18 cellular contexts compared by ENCODE assay signal in genomic region chr2:106546376-106546990, GRCh38. TPM values are rescaled to one million over a fixed set of nuclear protein-coding genes. Genes with fewer than 3 reads are reported as not detected.
"Had no signal": no experiment of that assay in that cellular context is flagged by ENCODE, and none has a peak within 500 bp of the region (broad histone marks: within the 10 kb centered on the region; RNA-seq: fewer than 3 reads in every experiment).

No MANE protein-coding gene starts in this region.

- H3K27me3 ChIP-seq: thyroid gland, uterus had no signal

- H3K27ac ChIP-seq: gastrocnemius medialis, heart left ventricle, thyroid gland, uterus had no signal

- H3K4me1 ChIP-seq: thyroid gland, uterus had no signal

- H3K9me3 ChIP-seq: gastrocnemius medialis, heart left ventricle, thyroid gland, uterus had no signal

- H3K36me3 ChIP-seq: gastrocnemius medialis, heart left ventricle, thyroid gland, uterus had no signal

- DNase-seq: activated CD4-positive, alpha-beta memory T cell treated with anti-CD3 and anti-CD28 coated beads, Interleukin-2, amount 10 ng/mL, durations not matched to agents 7 days and 5 days; activated CD4-positive, alpha-beta T cell treated with anti-CD3 and anti-CD28 coated beads for 36 hours; activated effector memory CD4-positive, alpha-beta T cell treated with Interleukin-2 at 50 U/mL for 16 hours; activated naive CD4-positive, alpha-beta T cell treated with anti-CD3 and anti-CD28 coated beads, Interleukin-2, amount 50 U/mL, for 16 hours; activated T-cell treated with anti-CD3 and anti-CD28 coated beads, Interleukin-2, amount 50 U/mL, for 4 hours; erythroblast; gastrocnemius medialis; midbrain; naive thymus-derived CD4-positive, alpha-beta T cell; retina; uterus had no signal

- ATAC-seq: activated CD4-positive, alpha-beta T cell treated with anti-CD3 and anti-CD28 coated beads for 36 hours; activated T-cell treated with anti-CD3 and anti-CD28 coated beads, Interleukin-2, amount 50 U/mL, for 4 hours; gastrocnemius medialis; left lobe of liver; naive thymus-derived CD4-positive, alpha-beta T cell; stimulated activated memory B cell treated with anti-CD40 and anti-IgM and Interleukin-4, amounts not matched to agents 10 μg/mL and 1 μg/mL and 100 μg/mL, for 72 hours had no signal

- H3K4me3 ChIP-seq: gastrocnemius medialis, heart left ventricle, thyroid gland, uterus had no signal

RNA-seq across cellular contexts. Expression of gene CD8B2, which starts 59.3 kb away (rescaled TPM):
- total RNA-seq: activated CD4-positive, alpha-beta memory T cell treated with anti-CD3 and anti-CD28 coated beads, Interleukin-2, amount 10 ng/mL, durations not matched to agents 7 days and 5 days; astrocyte; bronchial epithelial cell; left lobe of liver; lung microvascular endothelial cell had no signal
